In the genomic region with DNA sequence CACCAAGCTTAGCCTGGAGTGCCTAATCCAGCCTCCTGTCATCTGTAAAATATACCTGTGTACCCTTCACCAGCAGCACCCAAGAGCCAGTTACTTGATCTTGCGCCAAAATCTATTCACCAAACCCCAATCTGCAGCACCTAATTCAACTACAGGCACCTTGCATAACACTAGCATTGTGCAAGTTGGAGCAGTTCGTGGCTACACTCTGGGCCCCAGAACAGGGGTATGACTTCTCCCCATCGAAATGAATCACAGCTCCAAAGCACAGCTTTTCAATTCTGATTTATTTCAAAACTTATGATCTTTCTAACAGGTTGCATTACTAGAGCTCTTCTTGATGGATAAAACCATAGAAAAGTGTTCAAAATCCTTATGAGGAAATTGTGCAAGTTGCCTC, we compare ENCODE assay signal across 31 cellular contexts.
"Had no signal": no experiment of that assay in that cellular context is flagged by ENCODE, and none has a peak within 500 bp of the region (broad histone marks: within the 10 kb centered on the region; RNA-seq: fewer than 3 reads in every experiment).

No MANE protein-coding gene starts in this region.

- H3K27me3 Mint-ChIP-seq: activated CD8-positive, alpha-beta memory T cell treated with anti-CD3 and anti-CD28 coated beads, Interleukin-2, amount 10 ng/mL, durations not matched to agents 7 days and 5 days; brain; dendritic cell treated with granulocyte-macrophage colony-stimulating factor and Interleukin-4, amounts not matched to agents 40 ng/mL and 50 ng/mL, for 4 days had no signal

- ATAC-seq: activated CD8-positive, alpha-beta memory T cell treated with anti-CD3 and anti-CD28 coated beads, Interleukin-2, amount 10 ng/mL, durations not matched to agents 7 days and 5 days; activated CD8-positive, alpha-beta T cell treated with anti-CD3 and anti-CD28 coated beads, Interleukin-2, amount 10 ng/mL, durations not matched to agents 7 days and 5 days; activated naive CD4-positive, alpha-beta T cell treated with anti-CD3 and anti-CD28 coated beads, Interleukin-2, amount 50 U/mL, for 72 hours; activated naive CD8-positive, alpha-beta T cell treated with anti-CD3 and anti-CD28 coated beads, Interleukin-2, amount 50 U/mL, for 24 hours; effector memory CD8-positive, alpha-beta T cell; gastroesophageal sphincter; heart right ventricle; WTC11 had no signal

- H3K4me1 Mint-ChIP-seq: activated CD8-positive, alpha-beta memory T cell treated with anti-CD3 and anti-CD28 coated beads, Interleukin-2, amount 10 ng/mL, durations not matched to agents 7 days and 5 days; activated naive CD4-positive, alpha-beta T cell treated with anti-CD3 and anti-CD28 coated beads, Interleukin-2, amount 10 ng/mL, durations not matched to agents 7 days and 5 days; activated naive CD8-positive, alpha-beta T cell treated with anti-CD3 and anti-CD28 coated beads, Interleukin-2, amount 50 U/mL, for 24 hours; brain; central memory CD8-positive, alpha-beta T cell had no signal

- H3K36me3 ChIP-seq: adrenal gland, ascending aorta, esophagus squamous epithelium, gastroesophageal sphincter, heart right ventricle had no signal

- H3K4me3 Mint-ChIP-seq: activated CD4-positive, alpha-beta memory T cell treated with anti-CD3 and anti-CD28 coated beads for 36 hours; activated CD8-positive, alpha-beta memory T cell treated with anti-CD3 and anti-CD28 coated beads, Interleukin-2, amount 10 ng/mL, durations not matched to agents 7 days and 5 days; activated CD8-positive, alpha-beta T cell treated with anti-CD3 and anti-CD28 coated beads, Interleukin-2, amount 10 ng/mL, durations not matched to agents 7 days and 5 days; activated naive CD4-positive, alpha-beta T cell treated with anti-CD3 and anti-CD28 coated beads, Interleukin-2, amount 10 ng/mL, durations not matched to agents 7 days and 5 days; activated naive CD8-positive, alpha-beta T cell treated with anti-CD3 and anti-CD28 coated beads, Interleukin-2, amount 50 U/mL, for 24 hours; activated T-helper 1 cell treated with anti-CD3 and anti-CD28 coated beads, Interleukin-12 subunit alpha, Interleukin-12 subunit beta, Interleukin-2, Interleukin-4 antibody, amounts not matched to agents 30 ng/mL and 10 ng/mL and 1 ng/mL, durations not matched to agents 14 hours and 24 hours and 36 hours; brain; central memory CD8-positive, alpha-beta T cell; dendritic cell treated with granulocyte-macrophage colony-stimulating factor and Interleukin-4, amounts not matched to agents 40 ng/mL and 50 ng/mL, for 4 days; effector memory CD8-positive, alpha-beta T cell; WTC11 had no signal

- H3K9me3 Mint-ChIP-seq: activated naive CD4-positive, alpha-beta T cell treated with anti-CD3 and anti-CD28 coated beads, Interleukin-2, amount 50 U/mL, for 72 hours; activated T-helper 1 cell treated with anti-CD3 and anti-CD28 coated beads, Interleukin-12 subunit alpha, Interleukin-12 subunit beta, Interleukin-2, Interleukin-4 antibody, amounts not matched to agents 30 ng/mL and 10 ng/mL and 1 ng/mL, durations not matched to agents 14 hours and 24 hours and 36 hours; central memory CD8-positive, alpha-beta T cell; dendritic cell treated with granulocyte-macrophage colony-stimulating factor and Interleukin-4, amounts not matched to agents 40 ng/mL and 50 ng/mL, for 4 days had no signal

- H3K9me3 ChIP-seq: adrenal gland, ascending aorta, esophagus squamous epithelium, gastroesophageal sphincter, heart right ventricle had no signal

- H3K36me3 Mint-ChIP-seq: activated CD4-positive, alpha-beta memory T cell treated with anti-CD3 and anti-CD28 coated beads for 36 hours; activated CD8-positive, alpha-beta memory T cell treated with anti-CD3 and anti-CD28 coated beads, Interleukin-2, amount 10 ng/mL, durations not matched to agents 7 days and 5 days; activated naive CD4-positive, alpha-beta T cell treated with anti-CD3 and anti-CD28 coated beads, Interleukin-2, amount 10 ng/mL, durations not matched to agents 7 days and 5 days; activated naive CD4-positive, alpha-beta T cell treated with anti-CD3 and anti-CD28 coated beads, Interleukin-2, amount 50 U/mL, for 72 hours; brain; WTC11 had no signal

- H3K4me3 ChIP-seq: adrenal gland, ascending aorta, coronary artery, dorsolateral prefrontal cortex, esophagus squamous epithelium, gastroesophageal sphincter, heart right ventricle had no signal

- H3K4me1 ChIP-seq: adrenal gland, ascending aorta, esophagus squamous epithelium, gastroesophageal sphincter, heart right ventricle had no signal

- H3K27ac ChIP-seq: adrenal gland, ascending aorta, coronary artery, dorsolateral prefrontal cortex, epithelial cell of prostate, esophagus squamous epithelium, gastroesophageal sphincter, heart right ventricle, VCaP had no signal

- DNase-seq: activated CD4-positive, alpha-beta memory T cell treated with anti-CD3 and anti-CD28 coated beads for 36 hours; activated CD4-positive, alpha-beta T cell treated with anti-CD3 and anti-CD28 coated beads for 1 hour; activated CD4-positive, alpha-beta T cell treated with anti-CD3 and anti-CD28 coated beads for 48 hours; activated CD4-positive, alpha-beta T cell treated with anti-CD3 and anti-CD28 coated beads, Interleukin-2, amount 50 U/mL, for 1 hour; activated CD8-positive, alpha-beta memory T cell treated with anti-CD3 and anti-CD28 coated beads, Interleukin-2, amount 10 ng/mL, durations not matched to agents 7 days and 5 days; activated CD8-positive, alpha-beta memory T cell treated with anti-CD3 and anti-CD28 coated beads, Interleukin-2, amount 50 U/mL, for 4 hours; activated CD8-positive, alpha-beta T cell treated with anti-CD3 and anti-CD28 coated beads, Interleukin-2, amount 10 ng/mL, durations not matched to agents 7 days and 5 days; activated gamma-delta T cell; activated naive CD4-positive, alpha-beta T cell; activated naive CD4-positive, alpha-beta T cell treated with anti-CD3 and anti-CD28 coated beads, Interleukin-2, amount 10 ng/mL, durations not matched to agents 7 days and 5 days; activated naive CD8-positive, alpha-beta T cell treated with anti-CD3 and anti-CD28 coated beads, Interleukin-2, amount 50 U/mL, for 24 hours; activated T-cell treated with anti-CD3 and anti-CD28 coated beads, Interleukin-2, amount 50 U/mL, for 1 hour; activated T-cell treated with anti-CD3 and anti-CD28 coated beads, Interleukin-2, amount 50 U/mL, for 48 hours; adrenal gland; dorsolateral prefrontal cortex; effector memory CD8-positive, alpha-beta T cell; esophagus squamous epithelium; foreskin melanocyte; heart right ventricle; T-helper 2 cell had no signal

- H3K27ac Mint-ChIP-seq: activated CD4-positive, alpha-beta memory T cell treated with anti-CD3 and anti-CD28 coated beads for 36 hours; activated CD8-positive, alpha-beta memory T cell treated with anti-CD3 and anti-CD28 coated beads, Interleukin-2, amount 10 ng/mL, durations not matched to agents 7 days and 5 days; activated CD8-positive, alpha-beta T cell treated with anti-CD3 and anti-CD28 coated beads, Interleukin-2, amount 10 ng/mL, durations not matched to agents 7 days and 5 days; activated naive CD4-positive, alpha-beta T cell treated with anti-CD3 and anti-CD28 coated beads, Interleukin-2, amount 10 ng/mL, durations not matched to agents 7 days and 5 days; activated naive CD4-positive, alpha-beta T cell treated with anti-CD3 and anti-CD28 coated beads, Interleukin-2, amount 50 U/mL, for 72 hours; activated naive CD8-positive, alpha-beta T cell treated with anti-CD3 and anti-CD28 coated beads, Interleukin-2, amount 50 U/mL, for 24 hours; activated T-helper 1 cell treated with anti-CD3 and anti-CD28 coated beads, Interleukin-12 subunit alpha, Interleukin-12 subunit beta, Interleukin-2, Interleukin-4 antibody, amounts not matched to agents 30 ng/mL and 10 ng/mL and 1 ng/mL, durations not matched to agents 14 hours and 24 hours and 36 hours; brain; dendritic cell treated with granulocyte-macrophage colony-stimulating factor and Interleukin-4, amounts not matched to agents 40 ng/mL and 50 ng/mL, for 4 days; effector memory CD8-positive, alpha-beta T cell; WTC11 had no signal

- H3K27me3 ChIP-seq: adrenal gland, ascending aorta, dorsolateral prefrontal cortex, esophagus squamous epithelium, gastroesophageal sphincter, heart right ventricle had no signal
